In the genomic region with DNA sequence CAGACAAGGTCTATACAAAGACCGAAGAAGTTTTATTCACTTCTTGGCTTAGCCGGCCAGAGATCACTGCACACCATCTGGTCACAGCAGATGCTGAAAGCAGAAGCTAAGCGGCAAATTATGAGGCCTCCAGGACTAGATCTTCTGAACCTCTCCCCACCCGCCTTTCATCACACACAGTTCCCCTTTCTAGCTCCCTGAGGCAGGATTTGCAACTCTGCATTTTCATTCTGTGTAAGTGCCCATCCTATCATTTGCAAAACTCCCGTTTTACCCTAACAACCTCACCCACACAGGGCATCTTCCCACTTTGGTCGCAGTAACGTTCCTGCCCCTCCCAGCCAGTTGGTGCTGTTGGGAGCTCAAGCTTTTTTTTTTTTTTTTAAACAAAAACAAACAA, we compare ENCODE assay signal across 8 cellular contexts. TPM values are rescaled to one million over a fixed set of nuclear protein-coding genes. Genes with fewer than 3 reads are reported as not detected.
A peak's percentile ranks its signal among the peaks of the same experiment; 100 is the strongest.
DNase-seq lines count a peak whose midpoint lies in the region; ATAC-seq and TF ChIP-seq lines count a peak whose summit lies in the region.

No MANE protein-coding gene starts in this region.

- H3K9me2 ChIP-seq in GM23248 (ENCODE audit: insufficient read depth), result no peaks in the 10 kb centered on the region

- no peaks in the 10 kb centered on the region for H4K20me1 ChIP-seq in GM23248 (ENCODE audit: insufficient read depth)

- H3K9me3 ChIP-seq in GM23248 (ENCODE audit: low read depth), result no peaks in the 10 kb centered on the region
- H3K9me3 ChIP-seq in spleen, result peaks cover 0 to 3% (median 0%) of the 10 kb centered on the region in 8 donors

- peak; percentile 28 for DNase-seq in GM23248
- DNase-seq in NCI-H2171 (lab: John Stamatoyannopoulos, UW), result peak; percentile 83
- DNase-seq in erythroblast (lab: John Stamatoyannopoulos, UW), result peak; percentile 62 to 80
- DNase-seq in spleen, result peak; percentile 77
- no peak for DNase-seq in NCI-H2081 treated with DMSO at 0.1 percent for 48 hours (lab: John Stamatoyannopoulos, UW)

- TF ChIP-seq POLR2A in erythroblast (IDR thresholded peaks at IDR 0.05; ENCODE audit: low read length), result no peak
- TF ChIP-seq POLR2A in spleen (IDR thresholded peaks at IDR 0.05), result no peak

- ATAC-seq in GM21619 (IDR thresholded peaks at IDR 0.05; ENCODE audit: unreplicated experiment), result no peak
- no peak for ATAC-seq in GM18498 (IDR thresholded peaks at IDR 0.05; ENCODE audit: unreplicated experiment)

- H3K4me3 ChIP-seq in GM08714 (ENCODE audit: low read length) (peak overlapping the region; percentile 37; the same call in 1 of the 2 replicates), GM23248 (peak overlapping the region; percentile 18; the same call in 1 of the 2 replicates), spleen (peak overlapping the region in 1 of 8 donors; percentile 2)

- TF ChIP-seq CTCF in spleen (IDR thresholded peaks at IDR 0.05 in 8 of 11, conservative IDR thresholded peaks at IDR 0.05 in 3 of 11), result no peak

- H3K79me2 ChIP-seq in GM23248 (ENCODE audit: insufficient read depth), result peaks cover 16% of the 10 kb centered on the region

- no peak overlapping the region for H3K4me2 ChIP-seq in GM23248 (ENCODE audit: unreplicated experiment)

- H3F3A ChIP-seq in GM23248 (ENCODE audit: insufficient read depth), result peaks cover 12% of the 10 kb centered on the region

- H3K27me3 ChIP-seq in GM23248 (replicated peaks; ENCODE audit: insufficient read depth) (no peaks in the 10 kb centered on the region), spleen (replicated peaks in 1 of 7) (no peaks in the 10 kb centered on the region)

- 11 to 14% methylated on average over 7 of the region's 7 CpGs for WGBS in GM23248 (ENCODE audit: low coverage in 1 of 2, low lambda C conversion rate in 2 of 2, missing lambda C conversion rate in 2 of 2), 2 experiments
- WGBS in spleen, 5 donors, result 13 to 35% (median 21%) methylated on average over 7 of the region's 7 CpGs

- H3K36me3 ChIP-seq in GM23248 (ENCODE audit: low read depth) (no peaks in the 10 kb centered on the region), spleen (peaks cover 0 to 3% (median 0%) of the 10 kb centered on the region in 6 donors)

- in situ Hi-C loops in GM23248 (cut with MboI), result no loop called here

- peaks cover 9% of the 10 kb centered on the region; the same call in 1 of the 2 replicates for H3K4me1 ChIP-seq in GM23248 (ENCODE audit: insufficient read depth)
- peaks cover 14 to 86% (median 51%) of the 10 kb centered on the region in 6 donors for H3K4me1 ChIP-seq in spleen

- H3K27ac ChIP-seq in GM23248 (no peak overlapping the region), spleen (peak overlapping the region in 7 of 8 donors; percentile 61 to 99 (median 81))

- 0 out of 2 replicates have a peak overlapping the region, but pooled peaks have one; percentile 17 for H3K9ac ChIP-seq in GM23248

- H2AFZ ChIP-seq in GM23248, result peak overlapping the region; percentile 85

- intact Hi-C loops in spleen (cut with DNase I; ENCODE audit: low total_unique reads), result no loop called here

RNA-seq across cellular contexts. Expression of a gene that starts 3.1 kb away (rescaled TPM):
- 120 and 139 TPM in 2 replicates for total RNA-seq in GM23248 (2014; rRNA removed; shearing (Covaris generic))
- 92.2 and 105 TPM in 2 replicates for polyA plus RNA-seq in GM23248 (2016; fragmentation: Nextera tagmentation; extraction: Ambion mirVana)
- 100 to 1,000 TPM; 144 to 198 (median 177) TPM for total RNA-seq in spleen
- polyA plus RNA-seq in spleen, result 10 to 100 TPM; 55.0 to 87.1 (median 62.8) TPM

RNA-seq across cellular contexts. Expression of a gene that starts 16.7 kb away (rescaled TPM):
- total RNA-seq in GM23248 (2014; rRNA removed; shearing (Covaris generic)), result 211 and 215 TPM in 2 replicates
- polyA plus RNA-seq in GM23248 (2016; fragmentation: Nextera tagmentation; extraction: Ambion mirVana) (139 and 144 TPM in 2 replicates), spleen (10 to 100 TPM; 17.8 to 35.8 (median 26.8) TPM)
- total RNA-seq in spleen, result 10 to 100 TPM; 32.5 to 71.1 (median 45.1) TPM

RNA-seq across cellular contexts. Expression of a gene that starts 34.0 kb away (rescaled TPM):
- 46.2 and 63.7 TPM in 2 replicates for total RNA-seq in GM23248 (2014; rRNA removed; shearing (Covaris generic))
- polyA plus RNA-seq in GM23248 (2016; fragmentation: Nextera tagmentation; extraction: Ambion mirVana) (104 and 109 TPM in 2 replicates), spleen (10 to 100 TPM; 33.6 to 41.4 (median 39.3) TPM)
- 10 to 100 TPM; 12.6 to 39.8 (median 18.8) TPM for total RNA-seq in spleen
